In the genomic region with DNA sequence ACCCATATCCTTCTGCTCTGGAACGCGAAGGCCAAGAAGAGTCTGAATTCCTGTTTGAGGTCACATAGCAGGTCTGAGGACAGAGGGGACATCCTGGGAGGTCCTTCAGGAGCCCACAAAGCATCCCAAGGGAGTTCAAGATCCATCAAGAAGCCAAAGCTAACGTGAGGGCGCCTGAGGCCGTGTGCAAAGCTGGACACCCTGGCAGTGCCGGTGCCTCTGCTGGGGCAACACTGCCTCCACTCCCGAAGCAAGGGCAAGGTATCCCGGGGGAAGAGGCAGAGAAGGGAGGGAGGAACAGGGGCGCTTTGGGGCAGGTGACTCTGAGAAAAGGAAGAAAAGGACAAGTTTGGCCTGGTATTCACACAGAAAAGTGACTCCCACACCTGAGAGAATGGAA, we compare ENCODE assay signal across 1 cellular context.
TF ChIP-seq lines count a peak whose summit lies in the region.

No MANE protein-coding gene starts in this region.

TF ChIP-seq in H1, 55 proteins besides CTCF, POLR2A, EP300 and RAD21 (continued from another document):
- no peak for TF ChIP-seq CHD7 (IDR thresholded peaks at IDR 0.05; ENCODE audit: insufficient replicate concordance, low read length)
- TF ChIP-seq GABPA (IDR thresholded peaks at IDR 0.05; ENCODE audit: borderline replicate concordance, insufficient read depth, low read length), result no peak
- no peak for TF ChIP-seq BCL11A (IDR thresholded peaks at IDR 0.05; ENCODE audit: low read depth in 2 of 2, low read length in 2 of 2)
- TF ChIP-seq YY1 (IDR thresholded peaks at IDR 0.05; ENCODE audit: low read depth, low read length), result no peak
- no peak for TF ChIP-seq TCF12 (IDR thresholded peaks at IDR 0.05; ENCODE audit: low read depth, low read length)
- no peak for TF ChIP-seq HDAC6 (IDR thresholded peaks at IDR 0.05; ENCODE audit: low read depth, low read length)
- TF ChIP-seq TBP (IDR thresholded peaks at IDR 0.05; ENCODE audit: low read depth, low read length), result no peak
- TF ChIP-seq CBX8 (IDR thresholded peaks at IDR 0.05; ENCODE audit: borderline replicate concordance, low read depth, low read length), result no peak
- TF ChIP-seq NRF1 (IDR thresholded peaks at IDR 0.05; ENCODE audit: low read depth, low read length), result no peak
- no peak for TF ChIP-seq TAF1 (IDR thresholded peaks at IDR 0.05; ENCODE audit: low read depth, low read length)
- TF ChIP-seq JUND (IDR thresholded peaks at IDR 0.05; ENCODE audit: low read length), result no peak
- TF ChIP-seq NANOG (IDR thresholded peaks at IDR 0.05; ENCODE audit: insufficient read depth, low read depth, low read length, poor library complexity, severe bottlenecking), result no peak
- no peak for TF ChIP-seq RXRA (IDR thresholded peaks at IDR 0.05; ENCODE audit: insufficient read depth, low read depth, low read length)
- no peak for TF ChIP-seq FOSL1 (IDR thresholded peaks at IDR 0.05; ENCODE audit: insufficient read depth, low read depth, low read length)
- no peak for TF ChIP-seq RBBP5 (IDR thresholded peaks at IDR 0.05; ENCODE audit: borderline replicate concordance, low read depth, low read length)
- no peak for TF ChIP-seq KDM5A (IDR thresholded peaks at IDR 0.05; ENCODE audit: low read length)
- TF ChIP-seq MAX (IDR thresholded peaks at IDR 0.05), result no peak
- no peak for TF ChIP-seq ASH2L (IDR thresholded peaks at IDR 0.05; ENCODE audit: low read length)
